In genomic region chr2:508121-508520, GRCh38 we compare ENCODE assay signal across 19 cellular contexts.
"Had no signal": no experiment of that assay in that cellular context is flagged by ENCODE, and none has a peak within 500 bp of the region (broad histone marks: within the 10 kb centered on the region; RNA-seq: fewer than 3 reads in every experiment).

No MANE protein-coding gene starts in this region.

- H3K36me3 ChIP-seq: colonic mucosa, esophagus muscularis mucosa, gastroesophageal sphincter, heart left ventricle, left lung, lower lobe of right lung had no signal

- H3K4me3 Mint-ChIP-seq: immature natural killer cell, mesothelial cell of epicardium had no signal

- H3K4me3 ChIP-seq: colonic mucosa, dorsolateral prefrontal cortex, esophagus muscularis mucosa, gastroesophageal sphincter, heart left ventricle, hepatocyte, left lung, lower lobe of right lung, mucosa of descending colon had no signal

- H3K27ac Mint-ChIP-seq: immature natural killer cell, mesothelial cell of epicardium had no signal

- H3K27ac ChIP-seq: colonic mucosa, dorsolateral prefrontal cortex, esophagus muscularis mucosa, foreskin keratinocyte, gastroesophageal sphincter, heart left ventricle, hepatocyte, left lung, lower lobe of right lung had no signal

- DNase-seq: colonic mucosa; dermis blood vessel endothelial cell; dorsolateral prefrontal cortex; effector CD4-positive, alpha-beta T cell; effector memory CD4-positive, alpha-beta T cell; foreskin keratinocyte; heart left ventricle; hypothalamus; immature natural killer cell; left cardiac atrium; left lung; left ventricle myocardium superior; lower lobe of right lung; mesenchymal stem cell; mucosa of descending colon had no signal

- H3K27me3 ChIP-seq: colonic mucosa, dorsolateral prefrontal cortex, foreskin keratinocyte, left lung had no signal

- H3K9me3 ChIP-seq: colonic mucosa, esophagus muscularis mucosa, gastroesophageal sphincter, heart left ventricle, left lung, lower lobe of right lung, mucosa of descending colon had no signal

- H3K9me3 Mint-ChIP-seq: immature natural killer cell had no signal

- H3K4me1 Mint-ChIP-seq: immature natural killer cell, mesothelial cell of epicardium had no signal

- H3K36me3 Mint-ChIP-seq: mesothelial cell of epicardium had no signal

- H3K4me1 ChIP-seq: colonic mucosa, esophagus muscularis mucosa, foreskin keratinocyte, gastroesophageal sphincter, heart left ventricle, left lung, lower lobe of right lung had no signal
